Comparison of ENCODE assay signal across 11 cellular contexts in genomic region chr16:85394511-85395206, GRCh38.
DNase-seq lines count a peak whose midpoint lies in the region; ATAC-seq, FAIRE-seq and TF ChIP-seq lines count a peak whose summit lies in the region.
"Had no signal": no experiment of that assay in that cellular context is flagged by ENCODE, and none has a peak within 500 bp of the region (broad histone marks: within the 10 kb centered on the region; RNA-seq: fewer than 3 reads in every experiment).

No MANE protein-coding gene starts in this region.

- H3K79me1 ChIP-seq in H1 (ENCODE audit: low read depth, low read length), result no peaks in the 10 kb centered on the region

- H2BK15ac ChIP-seq in H1 (ENCODE audit: low read length), result 0 out of 2 replicates have a peak overlapping the region, but pooled peaks have one; percentile 46

- no peaks in the 10 kb centered on the region for H3K36me3 Mint-ChIP-seq in mesothelial cell of epicardium

- TF ChIP-seq POLR2A in H1 (IDR thresholded peaks at IDR 0.05; ENCODE audit: control extremely low read depth in 1 of 2, low read depth in 2 of 2, low read length in 2 of 2), result no peak

- H3K18ac ChIP-seq in H1 (ENCODE audit: extremely low read depth, low read length), result no peak overlapping the region; the same call in 1 of the 2 replicates

- H3K9me3 Mint-ChIP-seq in mesothelial cell of epicardium, result no peaks in the 10 kb centered on the region

- peak overlapping the region; percentile 61 for H3K27ac Mint-ChIP-seq in mesothelial cell of epicardium

- H3K9me3 ChIP-seq in H1 (ENCODE audit: insufficient read depth in 2 of 2, low read depth in 1 of 2, low read length in 1 of 2), result no peaks in the 10 kb centered on the region

- H2BK120ac ChIP-seq in H1 (replicated peaks; ENCODE audit: low read depth, low read length), result no peak overlapping the region

- no peak overlapping the region for H3K14ac ChIP-seq in H1 (ENCODE audit: insufficient read length)

- no peak for ATAC-seq in HG03571 (IDR thresholded peaks at IDR 0.05; ENCODE audit: unreplicated experiment)
- ATAC-seq in GM21619 (IDR thresholded peaks at IDR 0.05; ENCODE audit: unreplicated experiment), result no peak
- no peak for ATAC-seq in GM19351 (IDR thresholded peaks at IDR 0.05; ENCODE audit: unreplicated experiment)
- ATAC-seq: activated CD4-positive, CD25-positive, alpha-beta regulatory T cell treated with anti-CD3 and anti-CD28 coated beads, Interleukin-2, amount 50 U/mL, for 24 hours had no signal

- H2BK5ac ChIP-seq in H1 (ENCODE audit: low read depth, low read length), result no peak overlapping the region

- no peak overlapping the region for H3K9ac ChIP-seq in H1 (replicated peaks in 1 of 4; ENCODE audit: extremely low read depth in 1 of 4, low read depth in 3 of 4, low read length in 3 of 4)

- H3K36me3 ChIP-seq in H1 (ENCODE audit: control insufficient read depth in 2 of 4, insufficient read depth in 4 of 4, low read length in 3 of 4), result no peaks in the 10 kb centered on the region

- whole genome bisulfite sequencing in H1 (ENCODE audit: extremely low coverage in 1 of 2, insufficient coverage in 1 of 2, insufficient read length in 1 of 2, insufficient replicate concordance in 2 of 2, low coverage in 1 of 2, low lambda C conversion rate in 2 of 2, missing lambda C conversion rate in 1 of 2), 2 experiments, result 91% methylated on average over 18 of the region's 18 CpGs; no CpG with 5 or more reads in 1 of the 2 experiments

- TF ChIP-seq CTCF in H1 (IDR thresholded peaks at IDR 0.05; ENCODE audit: control extremely low read depth in 1 of 3, insufficient read depth in 1 of 3, low read depth in 1 of 3, low read length in 3 of 3) (peak in 2 of 3 experiments; percentile 7 to 41; a peak in 3 of 4 replicates), mesothelial cell of epicardium (IDR thresholded peaks at IDR 0.05; ENCODE audit: unreplicated experiment) (no peak)

- H3K56ac ChIP-seq in H1 (replicated peaks; ENCODE audit: insufficient read length, low read depth, low read length), result no peak overlapping the region

- no peak overlapping the region for H4K5ac ChIP-seq in H1 (ENCODE audit: insufficient read length, low read depth, low read length)

- peak in 1 of 2 experiments; percentile 9; a peak in 2 of 4 replicates for TF ChIP-seq RAD21 in H1 (IDR thresholded peaks at IDR 0.05 in 1 of 2, conservative IDR thresholded peaks at IDR 0.05 in 1 of 2; ENCODE audit: low read depth in 2 of 2, low read length in 2 of 2)

- peak overlapping the region; percentile 57; the same call in 1 of the 2 replicates for H2AK5ac ChIP-seq in H1 (ENCODE audit: low read depth, low read length)

- peak overlapping the region; percentile 39; the same call in 1 of the 2 replicates for H2BK12ac ChIP-seq in H1 (ENCODE audit: low read depth, low read length)

- peak; percentile 0 for DNase-seq in stimulated activated CD4-positive, alpha-beta T cell treated with anti-CD3 and anti-CD28 coated beads, Interleukin-4, amount 100 ng/mL, for 1 hour
- DNase-seq in stimulated activated CD4-positive, alpha-beta T cell treated with anti-CD3 and anti-CD28 coated beads, Interleukin-4, amount 100 ng/mL, for 24 hours, result no peak
- DNase-seq in H1 (ENCODE audit: low read depth in 1 of 2, low spot score in 2 of 2), result peak in 1 of 2 experiments; percentile 46
- DNase-seq in mesothelial cell of epicardium (ENCODE audit: low spot score in 2 of 2, unreplicated experiment in 2 of 2), result peak; percentile 16 to 39
- DNase-seq in NCI-H1048 (lab: John Stamatoyannopoulos, UW), result no peak
- DNase-seq: effector memory CD4-positive, alpha-beta T cell had no signal

- H3K4me3 ChIP-seq in H1 (ENCODE audit: extremely low read depth in 1 of 4, insufficient read depth in 2 of 4, low read depth in 3 of 4, low read length in 4 of 4), result no peak overlapping the region

- CTCF ChIA-PET in H1 (lab: Charles Lee; ENCODE audit: partially characterized antibody), result interaction anchor here (0.6 to 10.8 kb wide), 17 partner anchors 8 to 334 kb away, joined by 3 to 182 read pairs (median 4); no protein-coding TSS in a partner anchor

- peaks cover 0 to 31% (median 25%) of the 10 kb centered on the region in 4 experiments; a peak in 6 of 7 replicates for H3K4me1 ChIP-seq in H1 (replicated peaks in 1 of 4; ENCODE audit: control insufficient read depth in 3 of 4, insufficient read depth in 4 of 4, low read length in 3 of 4)

- no peaks in the 10 kb centered on the region for H3K23me2 ChIP-seq in H1 (ENCODE audit: low read depth, low read length)

- no peak overlapping the region for H4K91ac ChIP-seq in H1 (replicated peaks; ENCODE audit: insufficient read length, low read length)

- peaks cover 2 to 10% of the 10 kb centered on the region in 2 experiments for H4K20me1 ChIP-seq in H1 (replicated peaks in 1 of 2; ENCODE audit: control insufficient read depth in 1 of 2, insufficient read depth in 2 of 2, low read length in 2 of 2)

- H3K4me1 Mint-ChIP-seq in mesothelial cell of epicardium, result peaks cover 50% of the 10 kb centered on the region

- no peak overlapping the region for H3K23ac ChIP-seq in H1 (ENCODE audit: insufficient read length)

- no peak for TF ChIP-seq EP300 in H1 (IDR thresholded peaks at IDR 0.05; ENCODE audit: borderline replicate concordance in 1 of 2, low read depth in 2 of 2, low read length in 2 of 2)

- no peaks in the 10 kb centered on the region for H3K27me3 Mint-ChIP-seq in mesothelial cell of epicardium (ENCODE audit: low read depth)

- no peak overlapping the region for H3K27ac ChIP-seq in H1 (ENCODE audit: low read depth, low read length)
- H3K27ac ChIP-seq: HL-60 had no signal

- H3K27me3 ChIP-seq in H1 (replicated peaks in 1 of 4; ENCODE audit: control insufficient read depth in 3 of 4, extremely low read depth in 1 of 4, insufficient read depth in 3 of 4, low read length in 3 of 4), result no peaks in the 10 kb centered on the region

- POLR2A ChIA-PET in H1 (lab: Charles Lee; ENCODE audit: partially characterized antibody), result interaction anchor here (1.0 to 1.5 kb wide), 4 partner anchors 8 to 82 kb away, joined by 3 to 4 read pairs (median 4); no protein-coding TSS in a partner anchor

- no peak overlapping the region for H3K4ac ChIP-seq in H1 (replicated peaks; ENCODE audit: insufficient read length, low read depth, low read length)

- H2BK20ac ChIP-seq in H1 (ENCODE audit: low read length), result no peak overlapping the region; the same call in 1 of the 2 replicates

- H4K8ac ChIP-seq in H1 (ENCODE audit: extremely low read depth, insufficient read depth, low read length), result no peak overlapping the region

- H3K4me3 Mint-ChIP-seq in mesothelial cell of epicardium, result no peak overlapping the region

- H2AFZ ChIP-seq in H1 (ENCODE audit: low read length), result no peak overlapping the region

- FAIRE-seq in H1 (lab: Jason Lieb, UNC), result no peak

- H3K79me2 ChIP-seq in H1 (ENCODE audit: control insufficient read depth in 1 of 2, insufficient read depth in 2 of 2, low read length in 2 of 2), result no peaks in the 10 kb centered on the region

- no peak overlapping the region for H3K4me2 ChIP-seq in H1 (ENCODE audit: insufficient read depth in 1 of 2, low read depth in 2 of 2, low read length in 2 of 2)

TF ChIP-seq in H1, 55 proteins besides CTCF, POLR2A, EP300 and RAD21:
- TF ChIP-seq POU5F1 (IDR thresholded peaks at IDR 0.05; ENCODE audit: low read depth, low read length) (no peak), FOSL1 (IDR thresholded peaks at IDR 0.05; ENCODE audit: insufficient read depth, low read depth, low read length) (no peak), CREB1 (IDR thresholded peaks at IDR 0.05) (no peak), SP2 (IDR thresholded peaks at IDR 0.05; ENCODE audit: low read length) (no peak), CEBPB (IDR thresholded peaks at IDR 0.05; ENCODE audit: low read depth, low read length) (no peak), HDAC6 (IDR thresholded peaks at IDR 0.05; ENCODE audit: low read depth, low read length) (no peak), SIRT6 (IDR thresholded peaks at IDR 0.05; ENCODE audit: low read length) (no peak), KDM1A (IDR thresholded peaks at IDR 0.05; ENCODE audit: borderline replicate concordance, low read length) (no peak), SP4 (IDR thresholded peaks at IDR 0.05; ENCODE audit: low read length) (no peak), SRF (IDR thresholded peaks at IDR 0.05; ENCODE audit: low read depth, low read length) (no peak), CBX5 (IDR thresholded peaks at IDR 0.05; ENCODE audit: low read depth, low read length) (no peak), RNF2 (IDR thresholded peaks at IDR 0.05; ENCODE audit: borderline replicate concordance, low read depth, low read length, missing control alignments, poor library complexity, severe bottlenecking) (no peak)
- TF ChIP-seq, protein P1, sequence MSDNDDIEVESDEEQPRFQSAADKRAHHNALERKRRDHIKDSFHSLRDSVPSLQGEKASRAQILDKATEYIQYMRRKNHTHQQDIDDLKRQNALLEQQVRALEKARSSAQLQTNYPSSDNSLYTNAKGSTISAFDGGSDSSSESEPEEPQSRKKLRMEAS (IDR thresholded peaks at IDR 0.05), result no peak

Comparison
In these comparisons a context has a peak if more than half of its experiments do, and no peak if none do; other contexts are left out.
1. DNase-seq: peak in stimulated activated CD4-positive, alpha-beta T cell treated with anti-CD3 and anti-CD28 coated beads, Interleukin-4, amount 100 ng/mL, for 1 hour (single experiment) and mesothelial cell of epicardium (2 of 2); none in stimulated activated CD4-positive, alpha-beta T cell treated with anti-CD3 and anti-CD28 coated beads, Interleukin-4, amount 100 ng/mL, for 24 hours (single experiment) and NCI-H1048 (single experiment).